In the genomic region with DNA sequence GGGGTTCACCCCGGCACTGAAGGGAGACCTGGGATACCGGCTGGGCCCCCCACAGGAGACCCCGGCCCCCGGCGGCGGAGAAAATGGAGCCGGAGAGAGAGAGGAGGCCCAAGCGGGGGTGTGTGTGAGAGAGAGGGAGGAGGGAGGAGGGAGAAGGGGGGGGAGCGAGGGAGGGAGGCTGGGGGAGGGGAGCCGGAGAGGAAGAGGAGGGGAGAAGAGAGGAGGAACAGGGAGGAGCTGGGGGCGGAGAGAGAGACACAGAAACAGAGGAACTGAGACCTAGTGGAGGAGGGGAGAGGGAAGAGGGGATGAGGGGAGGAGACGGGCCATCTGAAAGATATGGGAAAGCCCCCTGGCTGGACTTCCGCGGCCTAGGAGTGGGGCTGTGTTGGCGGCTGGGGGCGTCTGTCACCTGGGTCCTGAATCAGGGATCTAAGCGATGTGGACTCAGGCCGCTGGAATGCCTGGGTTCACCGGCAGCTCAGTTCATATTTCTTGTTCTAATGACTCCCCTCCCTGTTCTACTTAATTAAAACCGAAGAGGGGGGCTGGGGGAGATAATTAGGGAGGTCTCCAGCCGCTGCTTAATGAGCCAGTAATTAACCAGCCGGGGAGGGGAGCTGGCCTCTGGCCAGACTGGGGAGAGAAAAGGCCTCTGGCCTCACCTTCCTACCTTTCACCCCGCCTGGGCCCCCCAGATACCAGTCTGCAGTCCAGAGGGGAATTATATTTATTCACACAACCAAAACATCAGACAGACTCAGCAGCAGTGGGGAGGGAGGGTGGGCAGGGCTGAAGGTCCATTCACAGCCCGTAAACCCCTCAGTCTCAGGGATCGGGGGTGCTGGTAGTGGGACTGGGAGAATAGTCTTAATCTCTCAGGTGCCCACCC, we compare ENCODE assay signal across 7 cellular contexts. TPM values are rescaled to one million over a fixed set of nuclear protein-coding genes. Genes with fewer than 3 reads are reported as not detected.
DNase-seq lines count a peak whose midpoint lies in the region; ATAC-seq, FAIRE-seq and TF ChIP-seq lines count a peak whose summit lies in the region.

Gene PBX2 (minus strand): TSS at position 149 of the 892 bp plus-strand sequence. CDS start 287 bp downstream, outside the sequence.

- intact Hi-C loops in kidney (cut with DNase I) = no loop called here

- H3K4me3 ChIP-seq in kidney (ENCODE audit: low read length in 2 of 2) = peak within 1 kb of the TSS; percentile 87 to 91

- FAIRE-seq in kidney (lab: Jason Lieb, UNC) = no peak

- H3K9me3 ChIP-seq in kidney (ENCODE audit: control insufficient read depth in 1 of 2, low read length in 2 of 2) = no peaks in the 10 kb centered on the region

- peaks cover 8 to 13% of the 10 kb centered on the region in 2 donors for H3K36me3 ChIP-seq in kidney (ENCODE audit: control insufficient read depth in 1 of 2, insufficient read depth in 2 of 2, low read length in 2 of 2)

- H3K27ac ChIP-seq in kidney (ENCODE audit: low read depth in 2 of 2, low read length in 2 of 2) = peak within 1 kb of the TSS; percentile 93 to 98

- H3K9ac ChIP-seq in kidney (ENCODE audit: low read length in 2 of 2) = peak within 1 kb of the TSS; percentile 94 to 95

- ATAC-seq in GM18511 (IDR thresholded peaks at IDR 0.05; ENCODE audit: unreplicated experiment) = peak; percentile 65
- ATAC-seq in HG03139 (IDR thresholded peaks at IDR 0.05; ENCODE audit: unreplicated experiment) = peak; percentile 57

- H3K4me1 ChIP-seq in kidney (ENCODE audit: control insufficient read depth in 1 of 2, insufficient read depth in 1 of 2, low read depth in 1 of 2, low read length in 2 of 2) = peaks cover 14 to 31% of the 10 kb centered on the region in 2 donors

- DNase-seq in NCI-H460 (ENCODE audit: extremely low read depth, low read depth) (peak; percentile 71), cerebellar nuclear complex (lab: John Stamatoyannopoulos, UW) (peak; percentile 47 to 76), kidney (peak; percentile 97)
- peak; percentile 76 for DNase-seq in activated CD4-positive, alpha-beta T cell treated with anti-CD3 and anti-CD28 coated beads for 1 hour
- DNase-seq in stimulated activated CD4-positive, alpha-beta T cell treated with anti-CD3 and anti-CD28 coated beads, Interleukin-15, amount 100 ng/mL, for 1 hour (ENCODE audit: low read depth in 1 of 2, low spot score in 1 of 2) = peak; percentile 66 to 69

- TF ChIP-seq CTCF in kidney (IDR thresholded peaks at IDR 0.05; ENCODE audit: borderline replicate concordance, extremely low read depth, insufficient read depth) = peak; percentile 8

RNA-seq across cellular contexts. Expression of gene PBX2, which starts in this region (rescaled TPM):
- 9.7 and 10.7 TPM in 2 replicates for total RNA-seq in NCI-H460 (2014; rRNA removed; shearing (Covaris generic))
- polyA plus RNA-seq in NCI-H460 (2014; cell fraction: nucleus; rRNA removed) = 20.7 and 27.9 TPM in 2 replicates
- 87.3 TPM for total RNA-seq in kidney
- 34.6 TPM for polyA plus RNA-seq in kidney (ENCODE audit: insufficient read depth, low read depth, low replicate concordance)

Comparison
In these comparisons a context has a peak if more than half of its experiments do, and no peak if none do; other contexts are left out.
1. Peak in every context shown above with its lines: DNase-seq, ATAC-seq, H3K4me3 ChIP-seq and H3K27ac ChIP-seq.